ENCODE assay signal across 2 cellular contexts in genomic region chr19:38670921-38671398, GRCh38.
TF ChIP-seq lines count a peak whose summit lies in the region.

No MANE protein-coding gene starts in this region.

TF ChIP-seq in K562, 482 proteins besides CTCF, POLR2A, EP300 and RAD21:
- TF ChIP-seq AFF1 (IDR thresholded peaks at IDR 0.05; ENCODE audit: low read depth in 1 of 2, partially characterized antibody in 2 of 2) (peak in 1 of 2 experiments; percentile 19), PKNOX1 (IDR thresholded peaks at IDR 0.05) (no peak; the same call in 1 of the 2 replicates), FOXA3 (CRISPR knock-in tag; conservative IDR thresholded peaks at IDR 0.05 in 1 of 2, IDR thresholded peaks at IDR 0.05 in 1 of 2) (0 out of 4 replicates have a peak, but pooled peaks of 1 of the 2 experiments have one; percentile 26), ESRRA (IDR thresholded peaks at IDR 0.05; ENCODE audit: borderline replicate concordance, low read depth) (peak; percentile 22; the same call in 1 of the 2 replicates), ILF3 (IDR thresholded peaks at IDR 0.05; ENCODE audit: borderline replicate concordance) (no peak), ZFP30 (CRISPR knock-in tag; IDR thresholded peaks at IDR 0.05; ENCODE audit: borderline replicate concordance) (no peak), MEIS2 (IDR thresholded peaks at IDR 0.05; ENCODE audit: partially characterized antibody) (peak; percentile 14), ELF4 (CRISPR knock-in tag; IDR thresholded peaks at IDR 0.05) (no peak), ZNF384 (IDR thresholded peaks at IDR 0.05; ENCODE audit: low read depth, low read length) (peak; percentile 62), SMAD4 (CRISPR knock-in tag; conservative IDR thresholded peaks at IDR 0.05) (no peak), HMBOX1 (IDR thresholded peaks at IDR 0.05) (peak; percentile 32; the same call in 1 of the 2 replicates)

TF ChIP-seq in HepG2, 621 proteins besides CTCF, POLR2A, EP300 and RAD21 (continues in another document):
- TF ChIP-seq SKI (IDR thresholded peaks at IDR 0.05; ENCODE audit: partially characterized antibody) = no peak
- TF ChIP-seq ZBTB4 (CRISPR knock-in tag; IDR thresholded peaks at IDR 0.05; ENCODE audit: borderline replicate concordance) = no peak
- peak; percentile 71; the same call in 1 of the 2 replicates for TF ChIP-seq ZNF7 (CRISPR knock-in tag; IDR thresholded peaks at IDR 0.05)
- no peak for TF ChIP-seq GATAD1 (CRISPR knock-in tag; IDR thresholded peaks at IDR 0.05)
- no peak for TF ChIP-seq RBFOX2 (IDR thresholded peaks at IDR 0.05; ENCODE audit: low read depth, low read length)
- no peak for TF ChIP-seq ZNF816 (CRISPR knock-in tag; IDR thresholded peaks at IDR 0.05; ENCODE audit: borderline replicate concordance)
- no peak for TF ChIP-seq ZNF276 (CRISPR knock-in tag; IDR thresholded peaks at IDR 0.05; ENCODE audit: low read depth)
- TF ChIP-seq HES4 (CRISPR knock-in tag; IDR thresholded peaks at IDR 0.05; ENCODE audit: borderline replicate concordance) = no peak
- no peak for TF ChIP-seq E2F5 (CRISPR knock-in tag; conservative IDR thresholded peaks at IDR 0.05)
- TF ChIP-seq RARA (CRISPR knock-in tag; IDR thresholded peaks at IDR 0.05) = peak; percentile 39
- peak; percentile 61 for TF ChIP-seq GATAD2A (CRISPR knock-in tag; IDR thresholded peaks at IDR 0.05)
- TF ChIP-seq BORCS8-MEF2B (CRISPR knock-in tag; IDR thresholded peaks at IDR 0.05) = no peak
- no peak for TF ChIP-seq ZNF335 (CRISPR knock-in tag; IDR thresholded peaks at IDR 0.05)
- no peak for TF ChIP-seq PAX8 (CRISPR knock-in tag; IDR thresholded peaks at IDR 0.05; ENCODE audit: borderline replicate concordance)
- no peak for TF ChIP-seq MAZ (IDR thresholded peaks at IDR 0.05; ENCODE audit: borderline replicate concordance, low read depth, low read length)
- no peak for TF ChIP-seq MAZ (CRISPR knock-in tag; IDR thresholded peaks at IDR 0.05; ENCODE audit: low read depth)
- TF ChIP-seq TERF1 (CRISPR knock-in tag; IDR thresholded peaks at IDR 0.05) = no peak
- TF ChIP-seq ZNF841 (CRISPR knock-in tag; IDR thresholded peaks at IDR 0.05; ENCODE audit: borderline replicate concordance) = no peak
- no peak for TF ChIP-seq ZNF607 (CRISPR knock-in tag; IDR thresholded peaks at IDR 0.05; ENCODE audit: borderline replicate concordance)
- no peak for TF ChIP-seq THAP9 (CRISPR knock-in tag; IDR thresholded peaks at IDR 0.05; ENCODE audit: borderline replicate concordance)
- no peak for TF ChIP-seq ZNF503 (CRISPR knock-in tag; IDR thresholded peaks at IDR 0.05)
- no peak for TF ChIP-seq ZNF337 (CRISPR knock-in tag; IDR thresholded peaks at IDR 0.05; ENCODE audit: borderline replicate concordance, low read depth)
- no peak for TF ChIP-seq ZFP37 (CRISPR knock-in tag; IDR thresholded peaks at IDR 0.05; ENCODE audit: borderline replicate concordance)
- TF ChIP-seq KIAA2018 (CRISPR knock-in tag; IDR thresholded peaks at IDR 0.05; ENCODE audit: borderline replicate concordance) = no peak
- TF ChIP-seq THRA (CRISPR knock-in tag; IDR thresholded peaks at IDR 0.05; ENCODE audit: borderline replicate concordance) = peak; percentile 35; the same call in 1 of the 2 replicates
- TF ChIP-seq HNRNPK (IDR thresholded peaks at IDR 0.05; ENCODE audit: low read depth, low read length, poor library complexity, severe bottlenecking) = no peak
- no peak for TF ChIP-seq ELF3 (CRISPR knock-in tag; IDR thresholded peaks at IDR 0.05)
